Comparison of ENCODE assay signal across 14 cellular contexts in genomic region chr5:27011274-27011673, GRCh38.
"Had no signal": no experiment of that assay in that cellular context is flagged by ENCODE, and none has a peak within 500 bp of the region (broad histone marks: within the 10 kb centered on the region; RNA-seq: fewer than 3 reads in every experiment).

No MANE protein-coding gene starts in this region.

- H3K4me3 ChIP-seq: esophagus squamous epithelium, heart right ventricle, right lobe of liver had no signal

- DNase-seq: activated CD4-positive, alpha-beta T cell treated with anti-CD3 and anti-CD28 coated beads, Interleukin-2, amount 50 U/mL, for 4 hours; activated T-cell treated with anti-CD3 and anti-CD28 coated beads for 4 hours; dermis blood vessel endothelial cell; effector memory CD4-positive, alpha-beta T cell; esophagus squamous epithelium; heart right ventricle; immature natural killer cell; kidney glomerular epithelial cell; left ventricle myocardium superior; natural killer cell; right lobe of liver; small intestine; stimulated activated CD4-positive, alpha-beta T cell treated with anti-CD3 and anti-CD28 coated beads, Interleukin-4, amount 100 ng/mL, for 4 hours; stimulated activated naive B cell treated with anti-CD40 and anti-IgM and Interleukin-4, amounts not matched to agents 10 μg/mL and 1 μg/mL and 100 μg/mL, for 72 hours had no signal
